Comparison of ENCODE assay signal across 2 cellular contexts in genomic region chr1:149783878-149784277, GRCh38. TPM values are rescaled to one million over a fixed set of nuclear protein-coding genes. Genes with fewer than 3 reads are reported as not detected.
"Had no signal": no experiment of that assay in that cellular context is flagged by ENCODE, and none has a peak within 500 bp of the region (broad histone marks: within the 10 kb centered on the region; RNA-seq: fewer than 3 reads in every experiment).

No MANE protein-coding gene starts in this region.

RNA-seq across cellular contexts. Expression of gene FCGR1A, which starts 1.4 kb away (rescaled TPM):
- total RNA-seq: G401, GM12878 had no signal
- polyA plus RNA-seq: GM12878 had no signal
